Comparison of ENCODE assay signal across 7 cellular contexts in the genomic region with DNA sequence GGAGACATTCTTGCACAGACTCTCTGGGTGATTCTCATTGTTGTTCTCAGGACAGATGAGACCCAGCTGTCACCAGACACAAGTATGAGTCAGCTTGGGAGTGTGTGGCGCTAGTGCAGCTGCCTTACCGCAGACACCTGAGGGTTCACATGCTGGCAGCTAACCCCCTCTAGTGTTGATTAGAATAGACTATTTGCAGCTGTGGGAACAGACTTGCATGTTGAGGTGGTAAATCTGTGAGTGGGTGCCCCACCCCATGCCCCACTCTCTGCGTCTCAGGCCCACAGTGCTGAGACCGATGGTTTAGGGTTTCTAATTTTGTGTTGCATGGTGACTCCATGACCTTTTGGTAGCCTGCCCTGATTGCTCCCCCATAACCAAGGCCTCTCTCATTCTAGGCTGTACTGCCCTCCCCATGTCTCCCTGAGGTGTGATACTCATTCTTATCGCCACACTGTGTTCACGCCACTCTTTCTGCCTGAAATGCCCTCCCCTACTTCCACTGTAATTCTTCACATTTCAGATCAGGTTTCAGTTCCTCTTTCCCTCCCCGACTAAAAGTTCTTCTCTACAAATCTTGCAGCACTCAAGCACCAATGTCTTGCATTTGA.
DNase-seq lines count a peak whose midpoint lies in the region; ATAC-seq and TF ChIP-seq lines count a peak whose summit lies in the region.

No MANE protein-coding gene starts in this region.

- no peak overlapping the region for H3K4me3 ChIP-seq in GM12865 (ENCODE audit: low read depth, low read length)
- no peak overlapping the region for H3K4me3 ChIP-seq in fibroblast of pulmonary artery (replicated peaks; ENCODE audit: low read depth, low read length)

- TF ChIP-seq CTCF in GM12865 (IDR thresholded peaks at IDR 0.05; ENCODE audit: insufficient read depth, low read depth, low read length, missing control alignments) (peak; percentile 63), fibroblast of pulmonary artery (IDR thresholded peaks at IDR 0.05; ENCODE audit: low read length, missing control alignments) (no peak)

- ATAC-seq in GM21390 (IDR thresholded peaks at IDR 0.05; ENCODE audit: unreplicated experiment) (peak; percentile 92), HG03460 (IDR thresholded peaks at IDR 0.05; ENCODE audit: unreplicated experiment) (peak; percentile 89)

- DNase-seq in GM12865 (ENCODE audit: low read depth) (peak; percentile 92), NOMO-1 treated with DMSO at 0.1 percent for 48 hours (lab: John Stamatoyannopoulos, UW; ENCODE audit: unreplicated experiment) (peak; percentile 59), fibroblast of pulmonary artery (ENCODE audit: low read depth) (peak; percentile 40), superior temporal gyrus (ENCODE audit: extremely low spot score) (peak; percentile 60), NCI-H2227 treated with DMSO at 0.1 percent for 48 hours (lab: John Stamatoyannopoulos, UW) (no peak)
